ENCODE assay signal across 8 cellular contexts in genomic region chr2:3223080-3223923, GRCh38.
DNase-seq lines count a peak whose midpoint lies in the region; ATAC-seq, FAIRE-seq and TF ChIP-seq lines count a peak whose summit lies in the region.

No MANE protein-coding gene starts in this region.

- H3K27ac Mint-ChIP-seq in stimulated activated naive CD8-positive, alpha-beta T cell treated with anti-CD3 and anti-CD28 coated beads, Interleukin-15, Interleukin-2, amounts not matched to agents 100 ng/mL and 50 ng/mL, for 24 hours, result peak overlapping the region; percentile 94

- peaks cover 46% of the 10 kb centered on the region for H3K4me1 Mint-ChIP-seq in stimulated activated naive CD8-positive, alpha-beta T cell treated with anti-CD3 and anti-CD28 coated beads, Interleukin-15, Interleukin-2, amounts not matched to agents 100 ng/mL and 50 ng/mL, for 24 hours (ENCODE audit: low read depth)

- no peaks in the 10 kb centered on the region for H3K27me3 Mint-ChIP-seq in stimulated activated naive CD8-positive, alpha-beta T cell treated with anti-CD3 and anti-CD28 coated beads, Interleukin-15, Interleukin-2, amounts not matched to agents 100 ng/mL and 50 ng/mL, for 24 hours

- H3K36me3 Mint-ChIP-seq in stimulated activated naive CD8-positive, alpha-beta T cell treated with anti-CD3 and anti-CD28 coated beads, Interleukin-15, Interleukin-2, amounts not matched to agents 100 ng/mL and 50 ng/mL, for 24 hours (ENCODE audit: low read depth), result peaks cover 39% of the 10 kb centered on the region

- ATAC-seq in HG03196 (IDR thresholded peaks at IDR 0.05; ENCODE audit: unreplicated experiment), result peak; percentile 98

- peaks cover 33% of the 10 kb centered on the region for H3K9me3 Mint-ChIP-seq in stimulated activated naive CD8-positive, alpha-beta T cell treated with anti-CD3 and anti-CD28 coated beads, Interleukin-15, Interleukin-2, amounts not matched to agents 100 ng/mL and 50 ng/mL, for 24 hours

- DNase-seq in GM19239 (ENCODE audit: insufficient read length, low spot score), result peak; percentile 33
- DNase-seq in activated CD8-positive, alpha-beta memory T cell treated with anti-CD3 and anti-CD28 coated beads, Interleukin-2, amount 50 U/mL, for 1 hour (ENCODE audit: extremely low read depth), result peak; percentile 40
- DNase-seq in kidney glomerular epithelial cell (lab: John Stamatoyannopoulos, UW), result peak; percentile 73
- no peak for DNase-seq in SHP77 treated with DMSO at 0.1 percent for 48 hours (lab: John Stamatoyannopoulos, UW)
- no peak for DNase-seq in cerebellar nuclear complex (lab: John Stamatoyannopoulos, UW)
- DNase-seq in erythroblast (lab: John Stamatoyannopoulos, UW), result no peak

- H3K4me3 Mint-ChIP-seq in stimulated activated naive CD8-positive, alpha-beta T cell treated with anti-CD3 and anti-CD28 coated beads, Interleukin-15, Interleukin-2, amounts not matched to agents 100 ng/mL and 50 ng/mL, for 24 hours, result peak overlapping the region; percentile 54

- TF ChIP-seq POLR2A in erythroblast (IDR thresholded peaks at IDR 0.05; ENCODE audit: low read length), result no peak

- peak; percentile 93 for FAIRE-seq in GM19239 (lab: Jason Lieb, UNC)

Comparison
In these comparisons a context has a peak if more than half of its experiments do, and no peak if none do; other contexts are left out.
1. DNase-seq: peak in GM19239 (single experiment), activated CD8-positive, alpha-beta memory T cell treated with anti-CD3 and anti-CD28 coated beads, Interleukin-2, amount 50 U/mL, for 1 hour (single experiment) and kidney glomerular epithelial cell (single experiment); none in SHP77 treated with DMSO at 0.1 percent for 48 hours (single experiment), cerebellar nuclear complex (0 of 2) and erythroblast (0 of 2).